11 cellular contexts compared by ENCODE assay signal in genomic region chr3:31165399-31165860, GRCh38.
A peak's percentile ranks its signal among the peaks of the same experiment; 100 is the strongest.
DNase-seq lines count a peak whose midpoint lies in the region; FAIRE-seq and TF ChIP-seq lines count a peak whose summit lies in the region.
"Had no signal": no experiment of that assay in that cellular context is flagged by ENCODE, and none has a peak within 500 bp of the region (broad histone marks: within the 10 kb centered on the region; RNA-seq: fewer than 3 reads in every experiment).

No MANE protein-coding gene starts in this region.

- H4K12ac ChIP-seq in trophoblast cell (ENCODE audit: low read depth, low read length), result no peak overlapping the region

- FAIRE-seq in H54 (lab: Jason Lieb, UNC), result peak; percentile 72

- H2AFZ ChIP-seq in fibroblast of lung (ENCODE audit: low read length) (peak overlapping the region; percentile 78), trophoblast cell (ENCODE audit: insufficient read depth, low read length, poor library complexity) (no peak overlapping the region)

- H3K36me3 ChIP-seq in fibroblast of lung (ENCODE audit: control insufficient read depth, insufficient read depth, low read length) (no peaks in the 10 kb centered on the region), trophoblast cell (ENCODE audit: control insufficient read depth in 1 of 2, insufficient read depth in 2 of 2, low read length in 2 of 2) (no peaks in the 10 kb centered on the region), stomach (no peaks in the 10 kb centered on the region)
- H3K36me3 ChIP-seq: esophagus muscularis mucosa had no signal

- no peak overlapping the region for H2AK5ac ChIP-seq in trophoblast cell (ENCODE audit: low read length)

- H3K9me3 ChIP-seq in fibroblast of lung (ENCODE audit: control insufficient read depth, insufficient read depth, low read depth, low read length), result no peaks in the 10 kb centered on the region
- H3K9me3 ChIP-seq in trophoblast cell (ENCODE audit: insufficient read depth, low read depth, low read length), result no peaks in the 10 kb centered on the region
- H3K9me3 ChIP-seq in stomach, result no peaks in the 10 kb centered on the region
- H3K9me3 ChIP-seq: esophagus muscularis mucosa had no signal

- H4K20me1 ChIP-seq in fibroblast of lung (ENCODE audit: control insufficient read depth, extremely low read depth, insufficient read depth, low read length), result no peaks in the 10 kb centered on the region

- POLR2A ChIA-PET in RWPE1 (lab: Yijun Ruan, JAX; ENCODE audit: low non-redundant PET), result no interaction called here

- no peak for TF ChIP-seq EP300 in stomach (IDR thresholded peaks at IDR 0.05)

- H2BK5ac ChIP-seq in trophoblast cell (ENCODE audit: low read depth, low read length, poor library complexity), result no peak overlapping the region

- H3K79me1 ChIP-seq in trophoblast cell (ENCODE audit: low read length), result peaks cover 8% of the 10 kb centered on the region

- H2BK12ac ChIP-seq in trophoblast cell (ENCODE audit: low read length), result peak overlapping the region; percentile 63

- intact Hi-C loops in stomach (cut with DNase I; ENCODE audit: low total_unique reads), result no loop called here

- H3K4me1 ChIP-seq in fibroblast of lung (ENCODE audit: control insufficient read depth, extremely low read depth, insufficient read depth, low read length) (peaks cover 8% of the 10 kb centered on the region), trophoblast cell (ENCODE audit: control insufficient read depth in 1 of 2, insufficient read depth in 2 of 2, low read length in 2 of 2) (peaks cover 2 to 8% of the 10 kb centered on the region in 2 experiments), stomach (peaks cover 0 to 17% (median 7%) of the 10 kb centered on the region in 4 donors)

- no peak overlapping the region for H4K8ac ChIP-seq in trophoblast cell (ENCODE audit: low read depth, low read length)

- H3K79me2 ChIP-seq in fibroblast of lung (ENCODE audit: control insufficient read depth, insufficient read depth, low read length) (no peaks in the 10 kb centered on the region), trophoblast cell (ENCODE audit: control insufficient read depth, insufficient read depth, low read length, poor library complexity) (no peaks in the 10 kb centered on the region)

- no peak overlapping the region for H3K18ac ChIP-seq in trophoblast cell (ENCODE audit: low read length)

- H3K9ac ChIP-seq in fibroblast of lung (ENCODE audit: insufficient read depth, low read length) (no peak overlapping the region), trophoblast cell (ENCODE audit: low read length) (no peak overlapping the region)

- H3K4me2 ChIP-seq in fibroblast of lung (ENCODE audit: extremely low read depth, insufficient read depth, low read length) (peak overlapping the region; percentile 48), trophoblast cell (ENCODE audit: low read length) (no peak overlapping the region)

- WGBS in trophoblast cell (ENCODE audit: extremely low coverage, insufficient coverage, insufficient read length), result no CpG with 5 or more reads among the region's 8 CpGs
- WGBS in stomach, 5 donors, result 28 to 52% (median 38%) methylated on average over 8 of the region's 8 CpGs

- H4K91ac ChIP-seq in trophoblast cell (ENCODE audit: low read depth, low read length), result no peak overlapping the region

- no peak for TF ChIP-seq CTCF in fibroblast of lung (conservative IDR thresholded peaks at IDR 0.05 in 1 of 2, IDR thresholded peaks at IDR 0.05 in 1 of 2; ENCODE audit: low read depth in 1 of 2, low read length in 2 of 2)
- TF ChIP-seq CTCF in stomach (IDR thresholded peaks at IDR 0.05), result no peak
- no peak for TF ChIP-seq CTCF in RWPE1 (conservative IDR thresholded peaks at IDR 0.05; ENCODE audit: low read depth)

- TF ChIP-seq POLR2A in H54 (IDR thresholded peaks at IDR 0.05; ENCODE audit: low read depth, low read length) (no peak), stomach (IDR thresholded peaks at IDR 0.05) (no peak)

- no peak for DNase-seq in H54 (ENCODE audit: insufficient read length, low spot score)
- DNase-seq in NCI-H510A treated with DMSO at 0.1 percent for 48 hours (lab: John Stamatoyannopoulos, UW), result peak; percentile 79
- peak; percentile 21 to 77 for DNase-seq in fibroblast of lung (ENCODE audit: low read depth in 2 of 2)
- no peak for DNase-seq in trophoblast cell
- DNase-seq in 8988T, result no peak
- DNase-seq in stomach, result no peak
- no peak for DNase-seq in NCI-H82 (lab: John Stamatoyannopoulos, UW)
- no peak for DNase-seq in RWPE1 (ENCODE audit: low spot score)
- DNase-seq: activated CD4-positive, alpha-beta T cell treated with anti-CD3 and anti-CD28 coated beads for 4 hours; activated naive CD4-positive, alpha-beta T cell treated with anti-CD3 and anti-CD28 coated beads for 36 hours had no signal

- H3K23ac ChIP-seq in trophoblast cell (ENCODE audit: low read length), result no peak overlapping the region

- H3K14ac ChIP-seq in trophoblast cell (ENCODE audit: low read length), result no peak overlapping the region

- H3K27me3 ChIP-seq in fibroblast of lung (ENCODE audit: control insufficient read depth, insufficient read depth, low read length), result no peaks in the 10 kb centered on the region
- no peaks in the 10 kb centered on the region for H3K27me3 ChIP-seq in trophoblast cell (ENCODE audit: insufficient read depth, low read length)
- no peaks in the 10 kb centered on the region for H3K27me3 ChIP-seq in stomach
- H3K27me3 ChIP-seq: esophagus muscularis mucosa had no signal

- no peak overlapping the region for H3K4me3 ChIP-seq in fibroblast of lung (replicated peaks in 1 of 4; ENCODE audit: control extremely low read depth in 1 of 4, insufficient read depth in 1 of 4, low read depth in 3 of 4, low read length in 4 of 4)
- H3K4me3 ChIP-seq in trophoblast cell (ENCODE audit: low read depth, low read length), result no peak overlapping the region
- H3K4me3 ChIP-seq in stomach, result no peak overlapping the region
- H3K4me3 ChIP-seq: esophagus muscularis mucosa had no signal

- CTCF ChIA-PET in RWPE1 (lab: Yijun Ruan, JAX), result interaction anchor here (0.6 kb wide), 1 partner anchor 236 kb away, joined by 3 read pairs; no protein-coding TSS in a partner anchor

- peak overlapping the region; percentile 69 for H2BK120ac ChIP-seq in trophoblast cell (ENCODE audit: insufficient read depth, low read length, poor library complexity)

- H3K27ac ChIP-seq in fibroblast of lung (ENCODE audit: insufficient read depth, low read length), result peak overlapping the region; percentile 25
- H3K27ac ChIP-seq in trophoblast cell (ENCODE audit: low read depth, low read length), result peak overlapping the region; percentile 77
- no peak overlapping the region for H3K27ac ChIP-seq in stomach
- H3K27ac ChIP-seq in RWPE1, result no peak overlapping the region
- H3K27ac ChIP-seq: esophagus muscularis mucosa had no signal

- H3K4ac ChIP-seq in trophoblast cell (ENCODE audit: low read depth, low read length), result no peak overlapping the region

Comparison
In these comparisons a context has a peak if more than half of its experiments do, and no peak if none do; other contexts are left out.
1. DNase-seq: peak in NCI-H510A treated with DMSO at 0.1 percent for 48 hours (single experiment) and fibroblast of lung (2 of 2); none in H54 (single experiment), trophoblast cell (0 of 2), 8988T (single experiment), stomach (single experiment), NCI-H82 (single experiment) and RWPE1 (single experiment).
2. H3K27ac ChIP-seq: peak in fibroblast of lung (single experiment) and trophoblast cell (single experiment); none in stomach (0 of 5) and RWPE1 (single experiment).